In genomic region chr2:172452845-172453244, GRCh38 we compare ENCODE assay signal across 21 cellular contexts.
"Had no signal": no experiment of that assay in that cellular context is flagged by ENCODE, and none has a peak within 500 bp of the region (broad histone marks: within the 10 kb centered on the region; RNA-seq: fewer than 3 reads in every experiment).

No MANE protein-coding gene starts in this region.

- H3K27me3 ChIP-seq: adrenal gland, upper lobe of right lung had no signal

- H3K4me1 ChIP-seq: adrenal gland had no signal

- H3K27ac ChIP-seq: adrenal gland, psoas muscle, thoracic aorta, upper lobe of right lung had no signal

- DNase-seq: activated CD4-positive, alpha-beta T cell treated with anti-CD3 and anti-CD28 coated beads, Interleukin-2, amount 50 U/mL, for 1 hour; activated CD4-positive, CD25-positive, alpha-beta regulatory T cell; activated CD8-positive, alpha-beta memory T cell treated with anti-CD3 and anti-CD28 coated beads for 24 hours; activated naive CD4-positive, alpha-beta T cell; adrenal gland; caudate nucleus; islet precursor cell; left ventricle myocardium superior; natural killer cell; occipital lobe; psoas muscle; stimulated activated CD4-positive, alpha-beta T cell treated with anti-CD3 and anti-CD28 coated beads, Interleukin-2, amount 100 ng/mL, for 24 hours; upper lobe of right lung had no signal

- H3K9me3 ChIP-seq: adrenal gland, mucosa of descending colon, psoas muscle, thoracic aorta, upper lobe of right lung had no signal

- H3K36me3 ChIP-seq: adrenal gland, thoracic aorta, upper lobe of right lung had no signal

- FAIRE-seq: colon, endometrium, TTC549 had no signal

- ATAC-seq: esophagus mucosa; left ventricle myocardium superior; mucosa of descending colon; natural killer cell; psoas muscle; sciatic nerve; stimulated activated effector memory CD8-positive, alpha-beta T cell treated with anti-CD3 and anti-CD28 coated beads, Interleukin-12 subunit alpha, Interleukin-12 subunit beta, amount 100 ng/mL, for 72 hours; upper lobe of right lung had no signal

- H3K4me3 ChIP-seq: adrenal gland, mucosa of descending colon, psoas muscle, thoracic aorta, upper lobe of right lung had no signal
